In genomic region chr2:90069290-90069894, GRCh38 we compare ENCODE assay signal across 8 cellular contexts.
DNase-seq lines count a peak whose midpoint lies in the region; ATAC-seq and TF ChIP-seq lines count a peak whose summit lies in the region.

No MANE protein-coding gene starts in this region.

- in situ Hi-C loops in mammary epithelial cell (cut with MboI; ENCODE audit: low sequenced_read_pairs in 2 of 2), result no loop called here
- in situ Hi-C loops in transverse colon (cut with MboI; ENCODE audit: low pct_ligation_motif_present in 1 of 4, low pct_unique_long_range_greater_than_20kb in 1 of 4, low sequenced_read_pairs in 3 of 4), result no loop called here

- H3K36me3 ChIP-seq in mammary epithelial cell (ENCODE audit: insufficient read depth, low read length) (no peaks in the 10 kb centered on the region), PC-3 (ENCODE audit: low read depth, low read length) (no peaks in the 10 kb centered on the region), transverse colon (no peaks in the 10 kb centered on the region), ovary (no peaks in the 10 kb centered on the region)

- H3K4me1 ChIP-seq in mammary epithelial cell (ENCODE audit: insufficient read depth, low read length) (no peaks in the 10 kb centered on the region), PC-3 (ENCODE audit: insufficient read depth, low read length) (no peaks in the 10 kb centered on the region), transverse colon (no peaks in the 10 kb centered on the region), ovary (ENCODE audit: insufficient read depth) (no peaks in the 10 kb centered on the region)

- H3K4me2 ChIP-seq in mammary epithelial cell (ENCODE audit: insufficient read depth, low read depth, low read length), result no peak overlapping the region
- no peak overlapping the region for H3K4me2 ChIP-seq in PC-3 (ENCODE audit: low read length)

- peak; percentile 26 to 57 for TF ChIP-seq CTCF in mammary epithelial cell (conservative IDR thresholded peaks at IDR 0.05 in 1 of 2, IDR thresholded peaks at IDR 0.05 in 1 of 2; ENCODE audit: extremely low read depth in 1 of 2, insufficient read depth in 1 of 2, low read depth in 1 of 2, low read length in 2 of 2)
- TF ChIP-seq CTCF in MCF 10A (IDR thresholded peaks at IDR 0.05; ENCODE audit: unreplicated experiment), result no peak
- peak; percentile 89 for TF ChIP-seq CTCF in PC-3 (conservative IDR thresholded peaks at IDR 0.05; ENCODE audit: low read depth, low read length)
- TF ChIP-seq CTCF in transverse colon (IDR thresholded peaks at IDR 0.05), result peak in 4 of 5 experiments; percentile 27 to 47 (median 34)
- no peak for TF ChIP-seq CTCF in ovary (IDR thresholded peaks at IDR 0.05)

- POLR2A ChIA-PET in MCF 10A (lab: Yijun Ruan, JAX) (no interaction called here), PC-3 (lab: Charles Lee; ENCODE audit: unreplicated experiment) (no interaction called here)

- H3K4me3 ChIP-seq in mammary epithelial cell (replicated peaks in 1 of 3; ENCODE audit: insufficient read depth in 1 of 3, low read depth in 2 of 3, low read length in 3 of 3) (no peak overlapping the region), PC-3 (ENCODE audit: low read length) (no peak overlapping the region), transverse colon (no peak overlapping the region), ovary (no peak overlapping the region)

- H3K4me1 Mint-ChIP-seq in MCF 10A (ENCODE audit: insufficient read depth, unreplicated experiment), result no peaks in the 10 kb centered on the region
- no peaks in the 10 kb centered on the region for H3K4me1 Mint-ChIP-seq in activated T-cell treated with anti-CD3 and anti-CD28 coated beads, Interleukin-2, amount 50 U/mL, for 4 hours (ENCODE audit: low read depth)

- no peak overlapping the region for H3K4me3 Mint-ChIP-seq in MCF 10A (ENCODE audit: unreplicated experiment)
- H3K4me3 Mint-ChIP-seq in activated T-cell treated with anti-CD3 and anti-CD28 coated beads, Interleukin-2, amount 50 U/mL, for 4 hours, result no peak overlapping the region

- H2AFZ ChIP-seq in mammary epithelial cell (ENCODE audit: low read depth, low read length) (no peak overlapping the region), PC-3 (ENCODE audit: low read length) (no peak overlapping the region)

- dilution Hi-C loops in mammary epithelial cell (cut with HindIII; ENCODE audit: low sequenced_read_pairs), result no loop called here

- H3K27me3 ChIP-seq in mammary epithelial cell (ENCODE audit: insufficient read depth, low read length) (no peaks in the 10 kb centered on the region), PC-3 (ENCODE audit: low read length) (no peaks in the 10 kb centered on the region), transverse colon (no peaks in the 10 kb centered on the region), ovary (no peaks in the 10 kb centered on the region)

- peaks cover 13% of the 10 kb centered on the region for H3K9me3 Mint-ChIP-seq in MCF 10A (ENCODE audit: unreplicated experiment)
- peaks cover 3% of the 10 kb centered on the region for H3K9me3 Mint-ChIP-seq in activated T-cell treated with anti-CD3 and anti-CD28 coated beads, Interleukin-2, amount 50 U/mL, for 4 hours

- H3K27ac Mint-ChIP-seq in MCF 10A (ENCODE audit: low read depth, unreplicated experiment), result no peak overlapping the region

- DNase-seq in mammary epithelial cell (no peak), MCF 10A (ENCODE audit: unreplicated experiment) (no peak), PC-3 (peak; percentile 65), germinal center (ENCODE audit: low spot score) (peak; percentile 60), transverse colon (peak; percentile 18), ovary (no peak)
- no peak for DNase-seq in activated T-cell treated with anti-CD3 and anti-CD28 coated beads, Interleukin-2, amount 50 U/mL, for 4 hours

- no TSS peak for BruUV-seq in mammary epithelial cell (replicated peaks; lab: Mats Ljungman, UMichigan)
- BruUV-seq in MCF 10A (replicated peaks; lab: Mats Ljungman, UMichigan), result no TSS peak
- BruUV-seq in PC-3 (replicated peaks; lab: Mats Ljungman, UMichigan), result no TSS peak

- CTCF ChIA-PET in mammary epithelial cell (lab: Charles Lee; ENCODE audit: low non-redundant PET) (no interaction called here), MCF 10A (lab: Yijun Ruan, JAX) (no interaction called here), PC-3 (lab: Charles Lee) (no interaction called here)

- TF ChIP-seq EP300 in transverse colon (IDR thresholded peaks at IDR 0.05; ENCODE audit: low read depth) (no peak), ovary (IDR thresholded peaks at IDR 0.05) (no peak)

- H3K27ac ChIP-seq in mammary epithelial cell (ENCODE audit: insufficient read depth, low read depth, low read length) (no peak overlapping the region), PC-3 (ENCODE audit: low read length) (no peak overlapping the region), transverse colon (no peak overlapping the region), ovary (no peak overlapping the region)

- no peaks in the 10 kb centered on the region for H3F3A ChIP-seq in PC-3 (ENCODE audit: low read length, unreplicated experiment)

- H3K27me3 Mint-ChIP-seq in MCF 10A (ENCODE audit: insufficient read depth, unreplicated experiment), result no peaks in the 10 kb centered on the region
- peaks cover 1% of the 10 kb centered on the region for H3K27me3 Mint-ChIP-seq in activated T-cell treated with anti-CD3 and anti-CD28 coated beads, Interleukin-2, amount 50 U/mL, for 4 hours (ENCODE audit: low read depth)

- H3K79me2 ChIP-seq in mammary epithelial cell (ENCODE audit: insufficient read depth, low read length) (no peaks in the 10 kb centered on the region), PC-3 (ENCODE audit: low read length) (no peaks in the 10 kb centered on the region)

- H3K9me3 ChIP-seq in mammary epithelial cell (replicated peaks; ENCODE audit: insufficient read depth, low read length) (peaks cover 2% of the 10 kb centered on the region), PC-3 (ENCODE audit: low read length) (no peaks in the 10 kb centered on the region), transverse colon (no peaks in the 10 kb centered on the region), ovary (no peaks in the 10 kb centered on the region)

- no peak overlapping the region for H3K9ac ChIP-seq in mammary epithelial cell (ENCODE audit: insufficient read depth, low read length)
- H3K9ac ChIP-seq in PC-3 (ENCODE audit: low read length), result no peak overlapping the region

- intact Hi-C loops in mammary epithelial cell (cut with micrococcal nuclease) (no loop called here), MCF 10A (cut with micrococcal nuclease) (no loop called here), PC-3 (cut with micrococcal nuclease) (no loop called here), transverse colon (cut with DNase I; ENCODE audit: low total_unique reads) (no loop called here), ovary (cut with DNase I) (no loop called here)

- 38% methylated on average over 7 of the region's 13 CpGs for WGBS in mammary epithelial cell (ENCODE audit: low coverage, missing lambda C conversion rate)
- 50 to 100% methylated on average over 1 to 8 of the region's 13 CpGs for WGBS in transverse colon (ENCODE audit: low coverage in 1 of 2), 2 donors
- WGBS in ovary, 3 donors, result 26 to 36% (median 34%) methylated on average over 13 of the region's 13 CpGs

- H3K36me3 Mint-ChIP-seq in MCF 10A (ENCODE audit: insufficient read depth, unreplicated experiment), result no peaks in the 10 kb centered on the region
- H3K36me3 Mint-ChIP-seq in activated T-cell treated with anti-CD3 and anti-CD28 coated beads, Interleukin-2, amount 50 U/mL, for 4 hours (ENCODE audit: insufficient read depth), result no peaks in the 10 kb centered on the region

- peak; percentile 84 for ATAC-seq in HG02610 (IDR thresholded peaks at IDR 0.05; ENCODE audit: unreplicated experiment)
- ATAC-seq in PC-3, result peak; percentile 96
- no peak for ATAC-seq in activated T-cell treated with anti-CD3 and anti-CD28 coated beads, Interleukin-2, amount 50 U/mL, for 4 hours

- H3K9me2 ChIP-seq in PC-3 (replicated peaks; ENCODE audit: low read length), result no peaks in the 10 kb centered on the region

- TF ChIP-seq POLR2A in transverse colon (IDR thresholded peaks at IDR 0.05) (no peak), ovary (IDR thresholded peaks at IDR 0.05) (no peak)

- H4K20me1 ChIP-seq in mammary epithelial cell (ENCODE audit: insufficient read depth, low read length) (no peaks in the 10 kb centered on the region), PC-3 (ENCODE audit: low read length) (no peaks in the 10 kb centered on the region)

Comparison
In these comparisons a context has a peak if more than half of its experiments do, and no peak if none do; other contexts are left out.
1. CTCF ChIP-seq: peak in mammary epithelial cell (2 of 2), PC-3 (single experiment) and transverse colon (4 of 5); none in MCF 10A (single experiment) and ovary (0 of 3).
2. DNase-seq: peak in PC-3 (single experiment), germinal center (single experiment) and transverse colon (single experiment); none in mammary epithelial cell (single experiment), MCF 10A (single experiment), ovary (0 of 5) and activated T-cell treated with anti-CD3 and anti-CD28 coated beads, Interleukin-2, amount 50 U/mL, for 4 hours (single experiment).
3. ATAC-seq: peak in HG02610 (single experiment) and PC-3 (single experiment); none in activated T-cell treated with anti-CD3 and anti-CD28 coated beads, Interleukin-2, amount 50 U/mL, for 4 hours (0 of 2).